ENCODE assay signal across 8 cellular contexts in the genomic region with DNA sequence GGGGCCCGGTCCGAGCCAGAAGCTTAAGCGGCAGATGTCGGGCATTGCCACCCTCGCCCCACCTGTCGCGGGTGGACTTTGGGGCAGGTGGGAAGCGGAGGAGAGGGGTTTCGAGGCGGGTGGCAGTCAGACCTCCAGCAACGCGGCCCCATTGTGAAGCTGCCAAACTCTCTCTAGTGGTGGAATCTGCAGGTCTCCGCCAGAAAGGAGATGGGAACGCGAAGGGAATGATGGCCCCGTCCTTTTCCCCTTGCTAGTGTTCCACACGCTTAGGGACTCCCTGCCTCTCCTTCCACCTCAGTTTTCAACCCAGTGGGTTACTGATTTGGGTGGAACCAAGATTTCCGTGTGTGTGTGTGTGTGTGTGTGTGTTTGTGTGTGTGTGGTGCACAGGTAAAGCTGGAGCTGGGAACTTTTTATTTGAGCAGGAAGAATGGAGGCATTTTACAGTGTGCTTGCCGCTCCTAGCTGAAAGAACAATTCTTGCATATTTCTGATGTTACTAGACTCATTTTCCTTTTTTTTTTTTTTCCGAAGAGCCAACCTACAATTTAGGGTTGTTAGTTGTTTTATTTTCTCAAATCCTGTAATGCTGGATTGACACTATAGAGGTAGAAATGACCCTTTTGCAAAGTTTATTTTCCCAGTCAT. TPM values are rescaled to one million over a fixed set of nuclear protein-coding genes. Genes with fewer than 3 reads are reported as not detected.
A peak's percentile ranks its signal among the peaks of the same experiment; 100 is the strongest.
DNase-seq lines count a peak whose midpoint lies in the region; ATAC-seq and TF ChIP-seq lines count a peak whose summit lies in the region.

No MANE protein-coding gene starts in this region.

- in situ Hi-C loops in GM13976 (cut with MboI; ENCODE audit: low sequenced_read_pairs, unreplicated experiment), result no loop called here

- CTCF ChIA-PET in RWPE1 (lab: Yijun Ruan, JAX), result interaction anchor here (0.6 to 1.3 kb wide), 2 partner anchors 216 to 579 kb away, joined by 3 read pairs; no protein-coding TSS in a partner anchor

- H3K27me3 ChIP-seq in lung (ENCODE audit: control insufficient read depth, insufficient read depth), result no peaks in the 10 kb centered on the region
- H3K27me3 ChIP-seq in thymus (ENCODE audit: control insufficient read depth, insufficient read depth), result no peaks in the 10 kb centered on the region

- no peak for ATAC-seq in lung (ENCODE audit: insufficient read depth, low FRiP score)

- H3K4me3 ChIP-seq in coronary artery (peak overlapping the region; percentile 92), lung (peak overlapping the region; percentile 90), thymus (ENCODE audit: low read length) (peak overlapping the region; percentile 73)

- WGBS in lung, 2 donors, result 3 to 4% methylated on average over 20 of the region's 20 CpGs
- 3% methylated on average over 20 of the region's 20 CpGs for WGBS in thymus

- H3K9me3 ChIP-seq in lung (ENCODE audit: control insufficient read depth in 2 of 2, insufficient read depth in 1 of 2, low read length in 1 of 2) (no peaks in the 10 kb centered on the region), thymus (ENCODE audit: control insufficient read depth) (no peaks in the 10 kb centered on the region)

- peaks cover 3 to 14% of the 10 kb centered on the region in 2 donors for H3K4me1 ChIP-seq in lung (ENCODE audit: control insufficient read depth in 2 of 2, insufficient read depth in 2 of 2, low read length in 2 of 2)
- H3K4me1 ChIP-seq in thymus (ENCODE audit: control insufficient read depth, insufficient read depth, low read length), result no peaks in the 10 kb centered on the region

- peak; percentile 58 for DNase-seq in Ammon's horn (ENCODE audit: low spot score)
- DNase-seq in GM13976 (ENCODE audit: low spot score), result peak; percentile 16
- DNase-seq in RWPE1 (ENCODE audit: low spot score), result peak; percentile 50
- DNase-seq in coronary artery (ENCODE audit: low spot score), result no peak
- peak; percentile 33 for DNase-seq in lung (ENCODE audit: low spot score)
- no peak for DNase-seq in KG1 (lab: John Stamatoyannopoulos, UW)
- DNase-seq in SKM-1 (lab: John Stamatoyannopoulos, UW; ENCODE audit: unreplicated experiment), result no peak

- POLR2A ChIA-PET in RWPE1 (lab: Yijun Ruan, JAX; ENCODE audit: low non-redundant PET), result interaction anchor here (0.6 kb wide), 2 partner anchors 211 to 823 kb away, joined by 3 read pairs; no protein-coding TSS in a partner anchor

- H3K36me3 ChIP-seq in lung (ENCODE audit: control insufficient read depth in 2 of 2, insufficient read depth in 2 of 2, low read length in 2 of 2) (no peaks in the 10 kb centered on the region), thymus (ENCODE audit: control insufficient read depth, insufficient read depth) (no peaks in the 10 kb centered on the region)

- H3K27ac ChIP-seq in RWPE1, result peak overlapping the region; percentile 87
- H3K27ac ChIP-seq in coronary artery, result peak overlapping the region; percentile 66 to 90
- H3K27ac ChIP-seq in lung (ENCODE audit: low read depth in 1 of 2, low read length in 1 of 2), result peak overlapping the region; percentile 79 to 93
- H3K27ac ChIP-seq in thymus (ENCODE audit: low read depth), result no peak overlapping the region

- TF ChIP-seq CTCF in GM13976 (IDR thresholded peaks at IDR 0.05; ENCODE audit: borderline replicate concordance, control extremely low read depth, extremely low read depth, insufficient read depth, missing control alignments), result no peak
- no peak for TF ChIP-seq CTCF in RWPE1 (conservative IDR thresholded peaks at IDR 0.05; ENCODE audit: low read depth)
- no peak for TF ChIP-seq CTCF in coronary artery (IDR thresholded peaks at IDR 0.05)
- TF ChIP-seq CTCF in lung (IDR thresholded peaks at IDR 0.05; ENCODE audit: control extremely low read depth, extremely low read depth), result no peak

RNA-seq across cellular contexts. Expression of a gene that starts 1.3 kb away (rescaled TPM):
- 1 to 10 TPM; 5.9 to 9.9 TPM for total RNA-seq in lung
- polyA plus RNA-seq in lung (1 to 10 TPM; 3.9 to 4.1 TPM), thymus (6.0 TPM)

Comparison
In these comparisons a context has a peak if more than half of its experiments do, and no peak if none do; other contexts are left out.
1. DNase-seq: peak in Ammon's horn (single experiment), GM13976 (single experiment), RWPE1 (single experiment) and lung (single experiment); none in coronary artery (single experiment), KG1 (single experiment) and SKM-1 (single experiment).
2. Peak in every context shown above with its lines, with median percentiles within 50 percentile points of each other: H3K4me3 ChIP-seq.